Comparison of ENCODE assay signal across 1 cellular context in the genomic region with DNA sequence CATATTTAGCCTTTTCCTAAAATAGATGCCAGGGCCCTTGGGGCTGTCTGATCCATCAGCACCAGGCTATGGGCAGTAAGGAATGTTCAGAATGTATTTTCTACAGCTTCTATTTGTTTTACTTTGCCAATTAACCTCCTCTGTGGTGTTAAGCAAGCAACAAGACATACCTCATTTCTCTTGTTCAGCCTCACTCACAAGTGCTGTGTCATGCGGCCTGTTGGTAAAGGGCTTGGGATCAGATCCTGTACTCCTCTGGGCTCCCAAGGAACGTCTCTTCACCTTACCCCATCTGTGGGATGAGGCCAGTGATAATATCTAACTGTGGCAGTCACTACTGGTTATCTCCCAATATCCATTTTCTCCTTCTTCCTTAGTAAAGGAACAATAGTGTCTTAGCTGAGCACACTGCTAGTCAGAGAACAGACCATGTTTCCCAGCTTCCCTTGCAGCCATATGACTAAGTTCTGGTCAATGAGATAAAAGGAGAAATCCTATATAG.
TF ChIP-seq lines count a peak whose summit lies in the region.

No MANE protein-coding gene starts in this region.

TF ChIP-seq in GM23338, 12 proteins besides CTCF, POLR2A, EP300 and RAD21:
- TF ChIP-seq, protein P1, sequence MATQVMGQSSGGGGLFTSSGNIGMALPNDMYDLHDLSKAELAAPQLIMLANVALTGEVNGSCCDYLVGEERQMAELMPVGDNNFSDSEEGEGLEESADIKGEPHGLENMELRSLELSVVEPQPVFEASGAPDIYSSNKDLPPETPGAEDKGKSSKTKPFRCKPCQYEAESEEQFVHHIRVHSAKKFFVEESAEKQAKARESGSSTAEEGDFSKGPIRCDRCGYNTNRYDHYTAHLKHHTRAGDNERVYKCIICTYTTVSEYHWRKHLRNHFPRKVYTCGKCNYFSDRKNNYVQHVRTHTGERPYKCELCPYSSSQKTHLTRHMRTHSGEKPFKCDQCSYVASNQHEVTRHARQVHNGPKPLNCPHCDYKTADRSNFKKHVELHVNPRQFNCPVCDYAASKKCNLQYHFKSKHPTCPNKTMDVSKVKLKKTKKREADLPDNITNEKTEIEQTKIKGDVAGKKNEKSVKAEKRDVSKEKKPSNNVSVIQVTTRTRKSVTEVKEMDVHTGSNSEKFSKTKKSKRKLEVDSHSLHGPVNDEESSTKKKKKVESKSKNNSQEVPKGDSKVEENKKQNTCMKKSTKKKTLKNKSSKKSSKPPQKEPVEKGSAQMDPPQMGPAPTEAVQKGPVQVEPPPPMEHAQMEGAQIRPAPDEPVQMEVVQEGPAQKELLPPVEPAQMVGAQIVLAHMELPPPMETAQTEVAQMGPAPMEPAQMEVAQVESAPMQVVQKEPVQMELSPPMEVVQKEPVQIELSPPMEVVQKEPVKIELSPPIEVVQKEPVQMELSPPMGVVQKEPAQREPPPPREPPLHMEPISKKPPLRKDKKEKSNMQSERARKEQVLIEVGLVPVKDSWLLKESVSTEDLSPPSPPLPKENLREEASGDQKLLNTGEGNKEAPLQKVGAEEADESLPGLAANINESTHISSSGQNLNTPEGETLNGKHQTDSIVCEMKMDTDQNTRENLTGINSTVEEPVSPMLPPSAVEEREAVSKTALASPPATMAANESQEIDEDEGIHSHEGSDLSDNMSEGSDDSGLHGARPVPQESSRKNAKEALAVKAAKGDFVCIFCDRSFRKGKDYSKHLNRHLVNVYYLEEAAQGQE (IDR thresholded peaks at IDR 0.05; ENCODE audit: unreplicated experiment), result no peak
- no peak for TF ChIP-seq NANOG (IDR thresholded peaks at IDR 0.05; ENCODE audit: borderline replicate concordance)
- no peak for TF ChIP-seq ZNF114 (CRISPR knock-in tag; IDR thresholded peaks at IDR 0.05)
- TF ChIP-seq POLR2AphosphoS5 (IDR thresholded peaks at IDR 0.05; ENCODE audit: low read depth), result no peak
- TF ChIP-seq, protein P2, sequence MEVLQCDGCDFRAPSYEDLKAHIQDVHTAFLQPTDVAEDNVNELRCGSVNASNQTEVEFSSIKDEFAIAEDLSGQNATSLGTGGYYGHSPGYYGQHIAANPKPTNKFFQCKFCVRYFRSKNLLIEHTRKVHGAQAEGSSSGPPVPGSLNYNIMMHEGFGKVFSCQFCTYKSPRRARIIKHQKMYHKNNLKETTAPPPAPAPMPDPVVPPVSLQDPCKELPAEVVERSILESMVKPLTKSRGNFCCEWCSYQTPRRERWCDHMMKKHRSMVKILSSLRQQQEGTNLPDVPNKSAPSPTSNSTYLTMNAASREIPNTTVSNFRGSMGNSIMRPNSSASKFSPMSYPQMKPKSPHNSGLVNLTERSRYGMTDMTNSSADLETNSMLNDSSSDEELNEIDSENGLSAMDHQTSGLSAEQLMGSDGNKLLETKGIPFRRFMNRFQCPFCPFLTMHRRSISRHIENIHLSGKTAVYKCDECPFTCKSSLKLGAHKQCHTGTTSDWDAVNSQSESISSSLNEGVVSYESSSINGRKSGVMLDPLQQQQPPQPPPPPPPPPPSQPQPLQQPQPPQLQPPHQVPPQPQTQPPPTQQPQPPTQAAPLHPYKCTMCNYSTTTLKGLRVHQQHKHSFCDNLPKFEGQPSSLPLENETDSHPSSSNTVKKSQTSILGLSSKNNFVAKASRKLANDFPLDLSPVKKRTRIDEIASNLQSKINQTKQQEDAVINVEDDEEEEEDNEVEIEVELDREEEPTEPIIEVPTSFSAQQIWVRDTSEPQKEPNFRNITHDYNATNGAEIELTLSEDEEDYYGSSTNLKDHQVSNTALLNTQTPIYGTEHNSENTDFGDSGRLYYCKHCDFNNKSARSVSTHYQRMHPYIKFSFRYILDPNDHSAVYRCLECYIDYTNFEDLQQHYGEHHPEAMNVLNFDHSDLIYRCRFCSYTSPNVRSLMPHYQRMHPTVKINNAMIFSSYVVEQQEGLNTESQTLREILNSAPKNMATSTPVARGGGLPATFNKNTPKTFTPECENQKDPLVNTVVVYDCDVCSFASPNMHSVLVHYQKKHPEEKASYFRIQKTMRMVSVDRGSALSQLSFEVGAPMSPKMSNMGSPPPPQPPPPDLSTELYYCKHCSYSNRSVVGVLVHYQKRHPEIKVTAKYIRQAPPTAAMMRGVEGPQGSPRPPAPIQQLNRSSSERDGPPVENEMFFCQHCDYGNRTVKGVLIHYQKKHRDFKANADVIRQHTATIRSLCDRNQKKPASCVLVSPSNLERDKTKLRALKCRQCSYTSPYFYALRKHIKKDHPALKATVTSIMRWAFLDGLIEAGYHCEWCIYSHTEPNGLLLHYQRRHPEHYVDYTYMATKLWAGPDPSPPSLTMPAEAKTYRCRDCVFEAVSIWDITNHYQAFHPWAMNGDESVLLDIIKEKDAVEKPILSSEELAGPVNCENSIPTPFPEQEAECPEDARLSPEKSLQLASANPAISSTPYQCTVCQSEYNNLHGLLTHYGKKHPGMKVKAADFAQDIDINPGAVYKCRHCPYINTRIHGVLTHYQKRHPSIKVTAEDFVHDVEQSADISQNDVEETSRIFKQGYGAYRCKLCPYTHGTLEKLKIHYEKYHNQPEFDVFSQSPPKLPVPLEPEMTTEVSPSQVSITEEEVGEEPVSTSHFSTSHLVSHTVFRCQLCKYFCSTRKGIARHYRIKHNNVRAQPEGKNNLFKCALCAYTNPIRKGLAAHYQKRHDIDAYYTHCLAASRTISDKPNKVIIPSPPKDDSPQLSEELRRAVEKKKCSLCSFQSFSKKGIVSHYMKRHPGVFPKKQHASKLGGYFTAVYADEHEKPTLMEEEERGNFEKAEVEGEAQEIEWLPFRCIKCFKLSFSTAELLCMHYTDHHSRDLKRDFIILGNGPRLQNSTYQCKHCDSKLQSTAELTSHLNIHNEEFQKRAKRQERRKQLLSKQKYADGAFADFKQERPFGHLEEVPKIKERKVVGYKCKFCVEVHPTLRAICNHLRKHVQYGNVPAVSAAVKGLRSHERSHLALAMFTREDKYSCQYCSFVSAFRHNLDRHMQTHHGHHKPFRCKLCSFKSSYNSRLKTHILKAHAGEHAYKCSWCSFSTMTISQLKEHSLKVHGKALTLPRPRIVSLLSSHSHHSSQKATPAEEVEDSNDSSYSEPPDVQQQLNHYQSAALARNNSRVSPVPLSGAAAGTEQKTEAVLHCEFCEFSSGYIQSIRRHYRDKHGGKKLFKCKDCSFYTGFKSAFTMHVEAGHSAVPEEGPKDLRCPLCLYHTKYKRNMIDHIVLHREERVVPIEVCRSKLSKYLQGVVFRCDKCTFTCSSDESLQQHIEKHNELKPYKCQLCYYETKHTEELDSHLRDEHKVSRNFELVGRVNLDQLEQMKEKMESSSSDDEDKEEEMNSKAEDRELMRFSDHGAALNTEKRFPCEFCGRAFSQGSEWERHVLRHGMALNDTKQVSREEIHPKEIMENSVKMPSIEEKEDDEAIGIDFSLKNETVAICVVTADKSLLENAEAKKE (CRISPR knock-in tag; IDR thresholded peaks at IDR 0.05), result no peak
- no peak for TF ChIP-seq STAT1 (IDR thresholded peaks at IDR 0.05; ENCODE audit: unreplicated experiment)
